In the genomic region with DNA sequence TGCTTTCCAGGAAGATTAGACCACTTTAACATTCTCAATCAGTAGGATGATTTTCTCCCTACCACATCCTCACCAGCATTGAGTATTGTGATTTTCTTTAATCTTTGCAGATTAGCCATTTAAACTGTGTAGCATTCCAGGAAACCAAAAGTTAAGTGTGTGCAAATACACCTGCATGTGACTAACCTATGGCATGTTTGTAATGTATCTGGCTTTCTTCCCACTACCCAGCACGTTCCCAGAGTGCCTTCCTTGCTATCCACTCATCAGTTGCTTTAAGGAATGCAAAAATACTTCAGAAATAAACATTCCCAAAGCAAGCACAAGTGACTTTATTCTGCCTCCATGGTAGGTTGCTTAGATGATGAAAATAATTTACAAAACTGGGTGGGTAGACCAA, we compare ENCODE assay signal across 30 cellular contexts.
A peak's percentile ranks its signal among the peaks of the same experiment; 100 is the strongest.
DNase-seq lines count a peak whose midpoint lies in the region; ATAC-seq, FAIRE-seq and TF ChIP-seq lines count a peak whose summit lies in the region.
"Had no signal": no experiment of that assay in that cellular context is flagged by ENCODE, and none has a peak within 500 bp of the region (broad histone marks: within the 10 kb centered on the region; RNA-seq: fewer than 3 reads in every experiment).

No MANE protein-coding gene starts in this region.

- H3K18ac ChIP-seq in IMR-90 (ENCODE audit: low read depth, low read length), result peak overlapping the region; percentile 90; the same call in 1 of the 2 replicates

- H3K4me3 ChIP-seq in IMR-90 (ENCODE audit: insufficient read depth, low read depth, low read length) (no peak overlapping the region), K562 (no peak overlapping the region), gastrocnemius medialis (no peak overlapping the region)
- H3K4me3 ChIP-seq: A549, sigmoid colon, thyroid gland had no signal

- H2BK20ac ChIP-seq in IMR-90 (ENCODE audit: low read depth, low read length), result peak overlapping the region; percentile 77; the same call in 1 of the 2 replicates

- TF ChIP-seq POLR2A in IMR-90 (IDR thresholded peaks at IDR 0.05; ENCODE audit: low read depth, low read length), result no peak
- no peak for TF ChIP-seq POLR2A in K562 (conservative IDR thresholded peaks at IDR 0.05)
- no peak for TF ChIP-seq POLR2A in gastrocnemius medialis (IDR thresholded peaks at IDR 0.05)

- H3K79me2 ChIP-seq in K562 (ENCODE audit: control insufficient read depth, insufficient read depth, low read length), result no peaks in the 10 kb centered on the region

- no peak overlapping the region for H3K4me3 Mint-ChIP-seq in natural killer cell
- H3K4me3 Mint-ChIP-seq: activated T-helper 1 cell treated with anti-CD3 and anti-CD28 coated beads, Interleukin-12 subunit alpha, Interleukin-12 subunit beta, Interleukin-2, Interleukin-4 antibody, amounts not matched to agents 30 ng/mL and 10 ng/mL and 1 ng/mL, durations not matched to agents 14 hours and 24 hours and 36 hours; stimulated activated naive CD8-positive, alpha-beta T cell treated with anti-CD3 and anti-CD28 coated beads, Interleukin-15, Interleukin-2, amounts not matched to agents 100 ng/mL and 50 ng/mL, for 24 hours; T-helper 2 cell treated with Interferon-gamma antibody and Interleukin-4, amounts not matched to agents 5 μg/mL and 100 μg/mL, for 36 hours; WTC11 had no signal

- 0 out of 2 replicates have a peak overlapping the region, but pooled peaks have one; percentile 51 for H4K91ac ChIP-seq in IMR-90 (ENCODE audit: insufficient read depth, low read depth, low read length)

- dilution Hi-C loops in IMR-90 (cut with HindIII; ENCODE audit: low sequenced_read_pairs, unreplicated experiment), result no loop called here

- CTCF ChIA-PET in IMR-90 (lab: Yijun Ruan, JAX), result no interaction called here
- CTCF ChIA-PET in K562 (lab: Yijun Ruan, JAX; ENCODE audit: low intra/inter-chr PET ratio), result no interaction called here

- peaks cover 0 to 11% of the 10 kb centered on the region in 2 donors for H3K4me1 Mint-ChIP-seq in natural killer cell
- H3K4me1 Mint-ChIP-seq: WTC11 had no signal

- H4K5ac ChIP-seq in IMR-90 (ENCODE audit: low read depth, low read length), result peak overlapping the region; percentile 54; the same call in 1 of the 2 replicates

- FAIRE-seq in K562 (lab: Jason Lieb, UNC), result peak; percentile 42
- FAIRE-seq: A549, GM12891 had no signal

- peak; percentile 35 for DNase-seq in ACHN
- peak; percentile 92 for DNase-seq in IMR-90
- DNase-seq in K562 (ENCODE audit: extremely low read depth in 1 of 4, low spot score in 3 of 4), result no peak
- peak; percentile 23 for DNase-seq in kidney glomerular epithelial cell (lab: John Stamatoyannopoulos, UW)
- DNase-seq in gastrocnemius medialis, result no peak
- no peak for DNase-seq in natural killer cell
- DNase-seq: activated CD4-positive, alpha-beta T cell treated with anti-CD3 and anti-CD28 coated beads, Interleukin-2, amount 50 U/mL, for 1 hour; Calu3; effector CD4-positive, alpha-beta T cell; foreskin melanocyte; H7; islet precursor cell; NCI-H1105; NCI-H1930; NCI-H2227 treated with DMSO at 0.1 percent for 48 hours; NCI-H774; sigmoid colon; thyroid gland had no signal

- H3K9me1 ChIP-seq in IMR-90 (ENCODE audit: insufficient read depth, low read length), result peaks cover 14% of the 10 kb centered on the region
- H3K9me1 ChIP-seq in K562 (ENCODE audit: control insufficient read depth, insufficient read depth, low read length), result no peaks in the 10 kb centered on the region

- no peak overlapping the region; the same call in 1 of the 2 replicates for H3K4me2 ChIP-seq in IMR-90 (ENCODE audit: low read depth, low read length)
- H3K4me2 ChIP-seq in K562 (ENCODE audit: insufficient read depth, low read length), result no peak overlapping the region
- H3K4me2 ChIP-seq: A549 had no signal

- H2BK120ac ChIP-seq in IMR-90 (ENCODE audit: low read depth, low read length), result peak overlapping the region; percentile 77

- H3K9ac ChIP-seq in IMR-90 (ENCODE audit: low read depth, low read length), result no peak overlapping the region
- no peak overlapping the region for H3K9ac ChIP-seq in K562 (ENCODE audit: insufficient read depth in 1 of 2, low read depth in 2 of 2, low read length in 2 of 2)

- H2BK15ac ChIP-seq in IMR-90 (ENCODE audit: low read depth, low read length), result 0 out of 3 replicates have a peak overlapping the region, but pooled peaks have one; percentile 27

- H4K20me1 ChIP-seq in IMR-90 (ENCODE audit: insufficient read depth, low read length) (0 out of 2 replicates have a peak, but pooled peaks cover 4% of the 10 kb centered on the region), K562 (replicated peaks; ENCODE audit: control insufficient read depth, insufficient read depth, low read length) (no peaks in the 10 kb centered on the region)

- ATAC-seq in IMR-90 (ENCODE audit: low read depth) (peak; percentile 43), K562 (no peak), GM19463 (IDR thresholded peaks at IDR 0.05; ENCODE audit: unreplicated experiment) (no peak), HG03025 (IDR thresholded peaks at IDR 0.05; ENCODE audit: low FRiP score, unreplicated experiment) (no peak), gastrocnemius medialis (no peak), natural killer cell (no peak)
- ATAC-seq: A549; activated naive CD4-positive, alpha-beta T cell treated with anti-CD3 and anti-CD28 coated beads, Interleukin-2, amount 50 U/mL, for 72 hours; WTC11 had no signal

- no peak overlapping the region for H2AK9ac ChIP-seq in IMR-90 (replicated peaks; ENCODE audit: low read depth, low read length, poor library complexity)

- H3K4ac ChIP-seq in IMR-90 (ENCODE audit: low read depth, low read length), result peak overlapping the region; percentile 84

- peak overlapping the region in 1 of 2 experiments; percentile 62; a peak in 2 of 4 replicates for H4K8ac ChIP-seq in IMR-90 (ENCODE audit: low read depth in 2 of 2, low read length in 2 of 2)

- H3K36me3 ChIP-seq in IMR-90 (ENCODE audit: control insufficient read depth, insufficient read depth, low read length) (peaks cover 13% of the 10 kb centered on the region), K562 (ENCODE audit: control insufficient read depth, insufficient read depth, low read length) (peaks cover 24% of the 10 kb centered on the region), gastrocnemius medialis (peaks cover 0 to 38% of the 10 kb centered on the region in 2 donors)

- H3K9me3 ChIP-seq in IMR-90 (ENCODE audit: control insufficient read depth, insufficient read depth, low read length) (no peaks in the 10 kb centered on the region), K562 (replicated peaks; ENCODE audit: control insufficient read depth, insufficient read depth, low read depth, low read length) (no peaks in the 10 kb centered on the region), gastrocnemius medialis (no peaks in the 10 kb centered on the region)
- H3K9me3 ChIP-seq: A549, neutrophil, sigmoid colon, thyroid gland had no signal

- H3K27me3 ChIP-seq in IMR-90 (ENCODE audit: control insufficient read depth, insufficient read depth, low read length), result no peaks in the 10 kb centered on the region
- H3K27me3 ChIP-seq in K562 (ENCODE audit: control insufficient read depth in 2 of 2, insufficient read depth in 2 of 2, low read length in 2 of 2), result no peaks in the 10 kb centered on the region
- H3K27me3 ChIP-seq in gastrocnemius medialis, result no peaks in the 10 kb centered on the region
- H3K27me3 ChIP-seq: neutrophil, sigmoid colon, thyroid gland had no signal

- POLR2A ChIA-PET in IMR-90 (lab: Charles Lee; ENCODE audit: unreplicated experiment) (no interaction called here), K562 (lab: Yijun Ruan, JAX) (no interaction called here)

- H3K9me3 Mint-ChIP-seq in natural killer cell, result no peaks in the 10 kb centered on the region
- H3K9me3 Mint-ChIP-seq: activated naive CD4-positive, alpha-beta T cell treated with anti-CD3 and anti-CD28 coated beads, Interleukin-2, amount 50 U/mL, for 72 hours had no signal

- no peaks in the 10 kb centered on the region for H3K27me3 Mint-ChIP-seq in natural killer cell (ENCODE audit: low read depth in 2 of 2)
- H3K27me3 Mint-ChIP-seq: progenitor cell of endocrine pancreas; stimulated activated naive CD8-positive, alpha-beta T cell treated with anti-CD3 and anti-CD28 coated beads, Interleukin-15, Interleukin-2, amounts not matched to agents 100 ng/mL and 50 ng/mL, for 24 hours had no signal

- no CpG with 5 or more reads among the region's 1 CpG for WGBS in IMR-90 (ENCODE audit: extremely low coverage in 2 of 2, insufficient read length in 1 of 2), 2 experiments
- 92% methylated on average over 1 of the region's 1 CpG for WGBS in K562 (ENCODE audit: insufficient coverage, low coverage, missing lambda C conversion rate)

- H3K27ac ChIP-seq in IMR-90 (ENCODE audit: insufficient read depth, low read length) (no peak overlapping the region), K562 (ENCODE audit: extremely low read depth, low read depth, low read length) (no peak overlapping the region), gastrocnemius medialis (no peak overlapping the region)
- H3K27ac ChIP-seq: A549, C4-2B, neutrophil, sigmoid colon, thyroid gland had no signal

- no peak overlapping the region for H3K56ac ChIP-seq in IMR-90 (ENCODE audit: extremely low read depth, insufficient read depth, low read length)

- H2AK5ac ChIP-seq in IMR-90 (ENCODE audit: low read depth, low read length), result 0 out of 2 replicates have a peak overlapping the region, but pooled peaks have one; percentile 80

- no peak overlapping the region; the same call in 1 of the 2 replicates for H3K14ac ChIP-seq in IMR-90 (replicated peaks; ENCODE audit: low read depth, low read length)

- TF ChIP-seq EP300 in K562 (IDR thresholded peaks at IDR 0.05; ENCODE audit: low read length), result no peak

- no peak overlapping the region for H3K23ac ChIP-seq in IMR-90 (ENCODE audit: low read depth, low read length)

- peaks cover 6% of the 10 kb centered on the region for H3K36me3 Mint-ChIP-seq in natural killer cell

- H2AFZ ChIP-seq in IMR-90 (replicated peaks; ENCODE audit: low read length, poor library complexity) (no peak overlapping the region), K562 (ENCODE audit: low read depth, low read length) (no peak overlapping the region)

- no peak overlapping the region for H3K27ac Mint-ChIP-seq in natural killer cell
- H3K27ac Mint-ChIP-seq: activated T-helper 1 cell treated with anti-CD3 and anti-CD28 coated beads, Interleukin-12 subunit alpha, Interleukin-12 subunit beta, Interleukin-2, Interleukin-4 antibody, amounts not matched to agents 30 ng/mL and 10 ng/mL and 1 ng/mL, durations not matched to agents 14 hours and 24 hours and 36 hours; progenitor cell of endocrine pancreas; stimulated activated naive CD8-positive, alpha-beta T cell treated with anti-CD3 and anti-CD28 coated beads, Interleukin-15, Interleukin-2, amounts not matched to agents 100 ng/mL and 50 ng/mL, for 24 hours; T-helper 2 cell treated with Interferon-gamma antibody and Interleukin-4, amounts not matched to agents 5 μg/mL and 100 μg/mL, for 36 hours; WTC11 had no signal

- intact Hi-C loops in IMR-90 (cut with micrococcal nuclease), result no loop called here
- intact Hi-C loops in K562 (cut with micrococcal nuclease), result no loop called here
- intact Hi-C loops in gastrocnemius medialis (cut with DNase I; ENCODE audit: low total_unique reads), result no loop called here
- intact Hi-C loops in natural killer cell (cut with micrococcal nuclease), result no loop called here

- H3K4me1 ChIP-seq in IMR-90 (ENCODE audit: control insufficient read depth, insufficient read depth, low read length) (peaks cover 19% of the 10 kb centered on the region), K562 (replicated peaks in 1 of 2; ENCODE audit: control insufficient read depth in 2 of 2, insufficient read depth in 2 of 2, low read length in 2 of 2) (no peaks in the 10 kb centered on the region), gastrocnemius medialis (no peaks in the 10 kb centered on the region)
- H3K4me1 ChIP-seq: sigmoid colon, thyroid gland had no signal

- no peak for TF ChIP-seq CTCF in IMR-90 (conservative IDR thresholded peaks at IDR 0.05; ENCODE audit: low read depth, low read length)
- no peak for TF ChIP-seq CTCF in K562 (IDR thresholded peaks at IDR 0.05 in 2 of 3, conservative IDR thresholded peaks at IDR 0.05 in 1 of 3; ENCODE audit: insufficient read depth in 2 of 3, low read depth in 1 of 3, low read length in 3 of 3)
- no peak for TF ChIP-seq CTCF in gastrocnemius medialis (IDR thresholded peaks at IDR 0.05 in 4 of 5, conservative IDR thresholded peaks at IDR 0.05 in 1 of 5)
- no peak for TF ChIP-seq CTCF in natural killer cell (IDR thresholded peaks at IDR 0.05)

- in situ Hi-C loops in ACHN (cut with HindIII; ENCODE audit: low pct_ligation_motif_present, low pct_unique_long_range_greater_than_20kb, low sequenced_read_pairs), result no loop called here
- in situ Hi-C loops in IMR-90 (cut with MboI; ENCODE audit: low sequenced_read_pairs), result loop anchor here (25.0 kb wide), 2 partner anchors 184 to 584 kb away; partner anchors contain the start of gene HRH1
- in situ Hi-C loops in K562 (cut with MboI), result no loop called here
- in situ Hi-C loops in gastrocnemius medialis (cut with MboI; ENCODE audit: low sequenced_read_pairs in 4 of 4), result loop anchor here (25.0 kb wide), 3 partner anchors 109 to 584 kb away; no protein-coding TSS in a partner anchor

- H3K79me1 ChIP-seq in IMR-90 (ENCODE audit: low read depth in 1 of 2, low read length in 2 of 2), result peaks cover 0 to 18% of the 10 kb centered on the region in 2 experiments; a peak in 2 of 4 replicates

- H2BK5ac ChIP-seq in IMR-90 (ENCODE audit: low read depth, low read length, poor library complexity, severe bottlenecking), result peak overlapping the region; percentile 77

- BruUV-seq in IMR-90 (replicated peaks; lab: Mats Ljungman, UMichigan) (no TSS peak), K562 (replicated peaks; lab: Mats Ljungman, UMichigan) (no TSS peak)

- no peak for TF ChIP-seq RAD21 in IMR-90 (IDR thresholded peaks at IDR 0.05; ENCODE audit: low read length)
- no peak for TF ChIP-seq RAD21 in K562 (CRISPR knock-in tag; conservative IDR thresholded peaks at IDR 0.05 in 1 of 2, IDR thresholded peaks at IDR 0.05 in 1 of 2)

Comparison
In these comparisons a context has a peak if more than half of its experiments do, and no peak if none do; other contexts are left out.
1. DNase-seq: peak in ACHN (single experiment), IMR-90 (single experiment) and kidney glomerular epithelial cell (single experiment); none in K562 (0 of 4), gastrocnemius medialis (0 of 2) and natural killer cell (single experiment).
2. in situ Hi-C loops: an anchor here in IMR-90 (25.0 kb wide) and gastrocnemius medialis (25.0 kb wide); none called in ACHN and K562.